ENCODE assay signal across 8 cellular contexts in genomic region chr14:73457935-73458218, GRCh38. TPM values are rescaled to one million over a fixed set of nuclear protein-coding genes. Genes with fewer than 3 reads are reported as not detected.
A peak's percentile ranks its signal among the peaks of the same experiment; 100 is the strongest.
DNase-seq lines count a peak whose midpoint lies in the region; ATAC-seq, FAIRE-seq and TF ChIP-seq lines count a peak whose summit lies in the region.

No MANE protein-coding gene starts in this region.

- no peaks in the 10 kb centered on the region for H3K36me3 ChIP-seq in right atrium auricular region
- H3K36me3 ChIP-seq in smooth muscle cell (ENCODE audit: low read depth) = no peaks in the 10 kb centered on the region

- H3K27me3 ChIP-seq in right atrium auricular region (no peaks in the 10 kb centered on the region), smooth muscle cell (ENCODE audit: low read depth) (no peaks in the 10 kb centered on the region)

- peak overlapping the region; percentile 85 for H3K4me3 Mint-ChIP-seq in Calu3 (ENCODE audit: low read depth, unreplicated experiment)

- BruUV-seq in Calu3 (replicated peaks; lab: Mats Ljungman, UMichigan) = no TSS peak

- WGBS in smooth muscle cell (ENCODE audit: low lambda C conversion rate) = under 1% methylated on average over 18 of the region's 19 CpGs

- H3K4me3 ChIP-seq in right atrium auricular region = peak overlapping the region; percentile 99 to 100
- peak overlapping the region; percentile 95 for H3K4me3 ChIP-seq in smooth muscle cell

- DNase-seq in Calu3 = peak; percentile 38
- DNase-seq in activated naive CD4-positive, alpha-beta T cell treated with anti-CD3 and anti-CD28 coated beads, Interleukin-2, amount 50 U/mL, for 16 hours = peak; percentile 13
- DNase-seq in right atrium auricular region (ENCODE audit: low spot score) = no peak
- no peak for DNase-seq in smooth muscle cell (lab: John Stamatoyannopoulos, UW; ENCODE audit: unreplicated experiment)
- no peak for DNase-seq in HPDE6-E6E7 (ENCODE audit: extremely low spot score)
- no peak for DNase-seq in SHP77 treated with DMSO at 0.1 percent for 48 hours (lab: John Stamatoyannopoulos, UW)
- no peak for DNase-seq in D721Med (ENCODE audit: insufficient read length, low spot score)

- intact Hi-C loops in Calu3 (cut with micrococcal nuclease; ENCODE audit: unreplicated experiment) = loop anchor here (1.0 kb wide), 1 partner anchor 163 kb away; no protein-coding TSS in a partner anchor

- H3K79me2 ChIP-seq in smooth muscle cell (ENCODE audit: low read depth) = peaks cover 54% of the 10 kb centered on the region

- peaks cover 42% of the 10 kb centered on the region for H3K4me1 Mint-ChIP-seq in Calu3 (ENCODE audit: low read depth, unreplicated experiment)

- peak overlapping the region; percentile 98 for H3K4me2 ChIP-seq in smooth muscle cell

- H3K36me3 Mint-ChIP-seq in Calu3 (ENCODE audit: insufficient read depth, unreplicated experiment) = peaks cover 28% of the 10 kb centered on the region

- H3K9me3 Mint-ChIP-seq in Calu3 (ENCODE audit: low read depth, unreplicated experiment) = no peaks in the 10 kb centered on the region

- peak overlapping the region; percentile 99 for H3K27ac Mint-ChIP-seq in Calu3 (ENCODE audit: unreplicated experiment)

- peaks cover 44% of the 10 kb centered on the region for H4K20me1 ChIP-seq in smooth muscle cell (ENCODE audit: low read depth)

- ATAC-seq in HG02885 (IDR thresholded peaks at IDR 0.05; ENCODE audit: poor library complexity, unreplicated experiment) = peak; percentile 2

- no peaks in the 10 kb centered on the region for H3K9me3 ChIP-seq in right atrium auricular region
- H3K9me3 ChIP-seq in smooth muscle cell (replicated peaks; ENCODE audit: low read depth) = no peaks in the 10 kb centered on the region

- H3F3A ChIP-seq in smooth muscle cell (ENCODE audit: low read depth) = peaks cover 9% of the 10 kb centered on the region

- H3K9ac ChIP-seq in smooth muscle cell (ENCODE audit: low read depth) = peak overlapping the region; percentile 90

- H2AFZ ChIP-seq in smooth muscle cell (ENCODE audit: low read depth) = peak overlapping the region; percentile 68

- CTCF ChIA-PET in Calu3 (lab: Charles Lee) = interaction anchor here (3.8 kb wide), 1 partner anchor 162 kb away, joined by 24 read pairs; no protein-coding TSS in a partner anchor

- FAIRE-seq in D721Med (lab: Jason Lieb, UNC) = no peak

- TF ChIP-seq CTCF in Calu3 (IDR thresholded peaks at IDR 0.05; ENCODE audit: unreplicated experiment) (no peak), right atrium auricular region (IDR thresholded peaks at IDR 0.05) (no peak), smooth muscle cell (IDR thresholded peaks at IDR 0.05; ENCODE audit: borderline replicate concordance, insufficient read depth, poor library complexity, severe bottlenecking) (no peak), D721Med (IDR thresholded peaks at IDR 0.05; ENCODE audit: insufficient read depth, missing control alignments) (no peak)

- H3K4me1 ChIP-seq in right atrium auricular region = peaks cover 0 to 50% of the 10 kb centered on the region in 2 donors
- peaks cover 43% of the 10 kb centered on the region for H3K4me1 ChIP-seq in smooth muscle cell (ENCODE audit: low read depth)

- no peaks in the 10 kb centered on the region for H3K27me3 Mint-ChIP-seq in Calu3 (ENCODE audit: unreplicated experiment)

- peak overlapping the region; percentile 96 for H3K27ac ChIP-seq in right atrium auricular region
- H3K27ac ChIP-seq in smooth muscle cell (ENCODE audit: low read depth) = peak overlapping the region; percentile 81

RNA-seq across cellular contexts. Expression of gene NUMB, which starts 0.5 kb away (rescaled TPM):
- total RNA-seq in Calu3 (2022) (75.2 and 75.3 TPM in 2 replicates), right atrium auricular region (10 to 100 TPM; 24.6 to 31.9 TPM), smooth muscle cell (34.5 and 39.7 TPM in 2 replicates)
- polyA plus RNA-seq in smooth muscle cell = 54.6 and 57.4 TPM in 2 replicates

RNA-seq across cellular contexts. Expression of gene RIOX1, which starts 32.9 kb away (rescaled TPM):
- total RNA-seq in Calu3 (2022) = 16.9 and 19.9 TPM in 2 replicates
- 10 to 100 TPM; 14.0 to 15.6 TPM for total RNA-seq in right atrium auricular region
- 2.7 and 5.7 TPM in 2 replicates for total RNA-seq in smooth muscle cell
- polyA plus RNA-seq in smooth muscle cell = 7.9 and 10.6 TPM in 2 replicates

Comparison
In these comparisons a context has a peak if more than half of its experiments do, and no peak if none do; other contexts are left out.
1. DNase-seq: peak in Calu3 (single experiment) and activated naive CD4-positive, alpha-beta T cell treated with anti-CD3 and anti-CD28 coated beads, Interleukin-2, amount 50 U/mL, for 16 hours (single experiment); none in right atrium auricular region (single experiment), smooth muscle cell (single experiment), HPDE6-E6E7 (single experiment), SHP77 treated with DMSO at 0.1 percent for 48 hours (single experiment) and D721Med (single experiment).